ENCODE assay signal across 8 cellular contexts in genomic region chr16:2904922-2905240, GRCh38.
DNase-seq lines count a peak whose midpoint lies in the region; ATAC-seq lines count a peak whose summit lies in the region.

No MANE protein-coding gene starts in this region.

- H3K36me3 ChIP-seq in iPS-20b (ENCODE audit: insufficient read depth, low read depth, low read length) (no peaks in the 10 kb centered on the region), stomach smooth muscle (ENCODE audit: control insufficient read depth in 2 of 2, insufficient read depth in 2 of 2, low read length in 2 of 2) (peaks cover 0 to 2% of the 10 kb centered on the region in 2 donors)

- no peak overlapping the region for H3K27ac ChIP-seq in iPS-20b (ENCODE audit: low read length)
- peak overlapping the region; percentile 66 for H3K27ac ChIP-seq in stomach smooth muscle (ENCODE audit: low read length)

- peak overlapping the region; percentile 80 for H3K9ac ChIP-seq in iPS-20b (ENCODE audit: low read depth, low read length)
- H3K9ac ChIP-seq in stomach smooth muscle (ENCODE audit: low read length in 2 of 2): peak overlapping the region; percentile 62 to 75

- no peaks in the 10 kb centered on the region for H3K9me3 ChIP-seq in iPS-20b (ENCODE audit: insufficient read depth, low read depth, low read length)
- no peaks in the 10 kb centered on the region for H3K9me3 ChIP-seq in stomach smooth muscle (ENCODE audit: control insufficient read depth in 2 of 2, low read length in 2 of 2)

- H3K4me1 ChIP-seq in iPS-20b (ENCODE audit: insufficient read depth, low read length) (no peaks in the 10 kb centered on the region), stomach smooth muscle (ENCODE audit: control insufficient read depth, insufficient read depth, low read length) (peaks cover 19% of the 10 kb centered on the region)

- no peaks in the 10 kb centered on the region for H3K27me3 ChIP-seq in iPS-20b (ENCODE audit: insufficient read depth, low read length)
- H3K27me3 ChIP-seq in stomach smooth muscle (ENCODE audit: control insufficient read depth in 1 of 2, insufficient read depth in 2 of 2, low read length in 2 of 2): no peaks in the 10 kb centered on the region

- ATAC-seq in GM18867 (IDR thresholded peaks at IDR 0.05; ENCODE audit: unreplicated experiment) (peak; percentile 28), HG03066 (IDR thresholded peaks at IDR 0.05; ENCODE audit: low read depth, unreplicated experiment) (peak; percentile 7)

- peak; percentile 32 for DNase-seq in activated naive CD4-positive, alpha-beta T cell treated with anti-CD3 and anti-CD28 coated beads, Interleukin-2, amount 50 U/mL, for 16 hours
- DNase-seq in OCI-M1 (lab: John Stamatoyannopoulos, UW) (no peak), NCI-H2107 (lab: John Stamatoyannopoulos, UW) (no peak), germinal center (ENCODE audit: low spot score) (no peak)

- peak overlapping the region; percentile 80 for H3K4me3 ChIP-seq in iPS-20b (ENCODE audit: low read length)
- peak overlapping the region; percentile 77 to 92 for H3K4me3 ChIP-seq in stomach smooth muscle (ENCODE audit: low read length in 2 of 2)
